ENCODE assay signal across 8 cellular contexts in the genomic region with DNA sequence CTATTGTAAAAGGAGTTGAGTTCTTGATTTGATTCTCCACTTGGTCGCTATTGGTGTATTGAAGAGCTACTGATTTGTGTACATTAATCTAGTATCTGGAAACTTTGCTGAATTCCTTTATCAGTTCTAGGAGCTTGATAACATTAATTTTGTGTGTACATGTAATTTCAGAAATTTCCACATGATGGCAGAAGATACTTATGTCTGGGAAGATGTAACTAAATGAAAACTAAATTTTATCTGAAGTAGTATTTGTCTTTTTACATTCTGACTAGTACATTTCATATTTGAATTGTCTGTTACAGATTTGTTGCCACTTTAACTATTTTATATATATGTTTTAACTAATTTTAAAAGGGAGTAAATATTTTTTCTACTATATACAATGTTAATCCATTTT. TPM values are rescaled to one million over a fixed set of nuclear protein-coding genes. Genes with fewer than 3 reads are reported as not detected.
DNase-seq lines count a peak whose midpoint lies in the region; ATAC-seq, FAIRE-seq and TF ChIP-seq lines count a peak whose summit lies in the region.

No MANE protein-coding gene starts in this region.

- POLR2A ChIA-PET in RWPE1 (lab: Yijun Ruan, JAX; ENCODE audit: low non-redundant PET): interaction anchor here (0.6 kb wide), 1 partner anchor 29 kb away, joined by 4 read pairs; no protein-coding TSS in a partner anchor

- H3K27ac ChIP-seq in RWPE1: no peak overlapping the region

- CTCF ChIA-PET in RWPE1 (lab: Yijun Ruan, JAX): interaction anchor here (0.6 to 1.8 kb wide), 4 partner anchors 18 to 696 kb away, joined by 3 to 4 read pairs (median 3); no protein-coding TSS in a partner anchor

- TF ChIP-seq CTCF in RWPE1 (conservative IDR thresholded peaks at IDR 0.05; ENCODE audit: low read depth): peak; percentile 81

- no peak for ATAC-seq in GM19455 (IDR thresholded peaks at IDR 0.05; ENCODE audit: unreplicated experiment)
- no peak for ATAC-seq in GM19035 (IDR thresholded peaks at IDR 0.05; ENCODE audit: unreplicated experiment)
- ATAC-seq in GM19023 (IDR thresholded peaks at IDR 0.05; ENCODE audit: unreplicated experiment): no peak

- peak; percentile 48 for TF ChIP-seq RAD21 in Ishikawa (IDR thresholded peaks at IDR 0.05; ENCODE audit: low read depth)

- DNase-seq in COLO829 (ENCODE audit: low spot score): peak; percentile 13
- DNase-seq in RWPE1 (ENCODE audit: low spot score): peak; percentile 3
- DNase-seq in frontal cortex (ENCODE audit: low spot score in 2 of 2): no peak
- no peak for DNase-seq in mucosa of gallbladder (ENCODE audit: low spot score)

- peak; percentile 97 for FAIRE-seq in frontal cortex (lab: Jason Lieb, UNC)

- no peak for TF ChIP-seq EP300 in Ishikawa (IDR thresholded peaks at IDR 0.05; ENCODE audit: borderline replicate concordance)

TF ChIP-seq in Ishikawa, 13 proteins besides CTCF, POLR2A, EP300 and RAD21:
- TF ChIP-seq USF1 (IDR thresholded peaks at IDR 0.05) (no peak), FOXM1 (IDR thresholded peaks at IDR 0.05; ENCODE audit: borderline replicate concordance, low read depth) (no peak), NFIC (IDR thresholded peaks at IDR 0.05) (no peak), TCF12 (IDR thresholded peaks at IDR 0.05; ENCODE audit: low read depth) (no peak), CREB1 (IDR thresholded peaks at IDR 0.05; ENCODE audit: low read depth) (no peak), CEBPB (IDR thresholded peaks at IDR 0.05) (no peak), ZBTB7A (IDR thresholded peaks at IDR 0.05; ENCODE audit: low read depth) (no peak)
- TF ChIP-seq, protein P1, sequence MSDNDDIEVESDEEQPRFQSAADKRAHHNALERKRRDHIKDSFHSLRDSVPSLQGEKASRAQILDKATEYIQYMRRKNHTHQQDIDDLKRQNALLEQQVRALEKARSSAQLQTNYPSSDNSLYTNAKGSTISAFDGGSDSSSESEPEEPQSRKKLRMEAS (IDR thresholded peaks at IDR 0.05): no peak
- TF ChIP-seq, protein P2, sequence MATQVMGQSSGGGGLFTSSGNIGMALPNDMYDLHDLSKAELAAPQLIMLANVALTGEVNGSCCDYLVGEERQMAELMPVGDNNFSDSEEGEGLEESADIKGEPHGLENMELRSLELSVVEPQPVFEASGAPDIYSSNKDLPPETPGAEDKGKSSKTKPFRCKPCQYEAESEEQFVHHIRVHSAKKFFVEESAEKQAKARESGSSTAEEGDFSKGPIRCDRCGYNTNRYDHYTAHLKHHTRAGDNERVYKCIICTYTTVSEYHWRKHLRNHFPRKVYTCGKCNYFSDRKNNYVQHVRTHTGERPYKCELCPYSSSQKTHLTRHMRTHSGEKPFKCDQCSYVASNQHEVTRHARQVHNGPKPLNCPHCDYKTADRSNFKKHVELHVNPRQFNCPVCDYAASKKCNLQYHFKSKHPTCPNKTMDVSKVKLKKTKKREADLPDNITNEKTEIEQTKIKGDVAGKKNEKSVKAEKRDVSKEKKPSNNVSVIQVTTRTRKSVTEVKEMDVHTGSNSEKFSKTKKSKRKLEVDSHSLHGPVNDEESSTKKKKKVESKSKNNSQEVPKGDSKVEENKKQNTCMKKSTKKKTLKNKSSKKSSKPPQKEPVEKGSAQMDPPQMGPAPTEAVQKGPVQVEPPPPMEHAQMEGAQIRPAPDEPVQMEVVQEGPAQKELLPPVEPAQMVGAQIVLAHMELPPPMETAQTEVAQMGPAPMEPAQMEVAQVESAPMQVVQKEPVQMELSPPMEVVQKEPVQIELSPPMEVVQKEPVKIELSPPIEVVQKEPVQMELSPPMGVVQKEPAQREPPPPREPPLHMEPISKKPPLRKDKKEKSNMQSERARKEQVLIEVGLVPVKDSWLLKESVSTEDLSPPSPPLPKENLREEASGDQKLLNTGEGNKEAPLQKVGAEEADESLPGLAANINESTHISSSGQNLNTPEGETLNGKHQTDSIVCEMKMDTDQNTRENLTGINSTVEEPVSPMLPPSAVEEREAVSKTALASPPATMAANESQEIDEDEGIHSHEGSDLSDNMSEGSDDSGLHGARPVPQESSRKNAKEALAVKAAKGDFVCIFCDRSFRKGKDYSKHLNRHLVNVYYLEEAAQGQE (IDR thresholded peaks at IDR 0.05; ENCODE audit: low read depth): no peak

RNA-seq across cellular contexts. Expression of gene SDHAF3, which starts 27.6 kb away (rescaled TPM):
- total RNA-seq in frontal cortex (8.6 TPM), mucosa of gallbladder (14.7 TPM)

Comparison
In these comparisons a context has a peak if more than half of its experiments do, and no peak if none do; other contexts are left out.
1. DNase-seq: peak in COLO829 (single experiment) and RWPE1 (single experiment); none in frontal cortex (0 of 2) and mucosa of gallbladder (single experiment).